In genomic region chr3:64867204-64867603, GRCh38 we compare ENCODE assay signal across 16 cellular contexts.
A peak's percentile ranks its signal among the peaks of the same experiment; 100 is the strongest.
DNase-seq lines count a peak whose midpoint lies in the region; ATAC-seq and TF ChIP-seq lines count a peak whose summit lies in the region.
"Had no signal": no experiment of that assay in that cellular context is flagged by ENCODE, and none has a peak within 500 bp of the region (broad histone marks: within the 10 kb centered on the region; RNA-seq: fewer than 3 reads in every experiment).

No MANE protein-coding gene starts in this region.

- H3K4me3 Mint-ChIP-seq in nephron progenitor cell = peak overlapping the region; percentile 2
- H3K4me3 Mint-ChIP-seq: CD14-positive monocyte; CD8-positive, alpha-beta memory T cell; GM23338; H9 had no signal

- H4K20me1 ChIP-seq in hepatocyte (ENCODE audit: insufficient read depth, poor library complexity, severe bottlenecking) = no peaks in the 10 kb centered on the region

- no peaks in the 10 kb centered on the region for H3K9me2 ChIP-seq in hepatocyte (replicated peaks; ENCODE audit: insufficient read depth)

- H3K4me1 Mint-ChIP-seq in nephron progenitor cell = peaks cover 61% of the 10 kb centered on the region
- H3K4me1 Mint-ChIP-seq: CD14-positive monocyte; CD8-positive, alpha-beta memory T cell had no signal

- no peaks in the 10 kb centered on the region for H3K27me3 ChIP-seq in hepatocyte
- no peaks in the 10 kb centered on the region for H3K27me3 ChIP-seq in uterus
- no peaks in the 10 kb centered on the region for H3K27me3 ChIP-seq in sigmoid colon
- H3K27me3 ChIP-seq in suprapubic skin = no peaks in the 10 kb centered on the region

- no peaks in the 10 kb centered on the region for H3K27me3 Mint-ChIP-seq in nephron progenitor cell (ENCODE audit: low read depth, poor library complexity)
- H3K27me3 Mint-ChIP-seq: CD8-positive, alpha-beta memory T cell had no signal

- H3K36me3 Mint-ChIP-seq in nephron progenitor cell (ENCODE audit: low read depth) = peaks cover 25% of the 10 kb centered on the region
- H3K36me3 Mint-ChIP-seq: CD14-positive monocyte; CD8-positive, alpha-beta memory T cell had no signal

- H3K4me1 ChIP-seq in hepatocyte (ENCODE audit: insufficient read depth) = peaks cover 8% of the 10 kb centered on the region
- peaks cover 6 to 13% of the 10 kb centered on the region in 2 donors for H3K4me1 ChIP-seq in uterus
- peaks cover 0 to 20% (median 15%) of the 10 kb centered on the region in 4 donors for H3K4me1 ChIP-seq in sigmoid colon
- H3K4me1 ChIP-seq in suprapubic skin = peaks cover 3% of the 10 kb centered on the region
- H3K4me1 ChIP-seq: Caco-2 had no signal

- peaks cover 29% of the 10 kb centered on the region for H3K9me3 Mint-ChIP-seq in nephron progenitor cell
- H3K9me3 Mint-ChIP-seq: GM23338 had no signal

- H2AFZ ChIP-seq in hepatocyte = no peak overlapping the region
- H2AFZ ChIP-seq: GM23338 had no signal

- intact Hi-C loops in Right ventricle myocardium superior (cut with DNase I) = no loop called here
- intact Hi-C loops in left cardiac atrium (cut with DNase I) = no loop called here
- intact Hi-C loops in uterus (cut with DNase I; ENCODE audit: low total_unique reads) = no loop called here
- intact Hi-C loops in sigmoid colon (cut with DNase I) = no loop called here

- peak overlapping the region; percentile 60 for H3K27ac Mint-ChIP-seq in nephron progenitor cell
- H3K27ac Mint-ChIP-seq: CD14-positive monocyte; CD8-positive, alpha-beta memory T cell; GM23338; H9 had no signal

- H3K9me3 ChIP-seq in hepatocyte (ENCODE audit: low read depth) = no peaks in the 10 kb centered on the region
- no peaks in the 10 kb centered on the region for H3K9me3 ChIP-seq in uterus
- H3K9me3 ChIP-seq in sigmoid colon = no peaks in the 10 kb centered on the region
- H3K9me3 ChIP-seq in suprapubic skin = no peaks in the 10 kb centered on the region
- H3K9me3 ChIP-seq: Caco-2 had no signal

- H3K4me2 ChIP-seq in hepatocyte = no peak overlapping the region
- H3K4me2 ChIP-seq: GM23338 had no signal

- no peaks in the 10 kb centered on the region for H3K79me2 ChIP-seq in hepatocyte

- peak; percentile 36 for ATAC-seq in Right ventricle myocardium superior (ENCODE audit: poor library complexity)
- ATAC-seq in left cardiac atrium = no peak
- ATAC-seq: GM23338 had no signal

- peak overlapping the region; percentile 36 for H3K27ac ChIP-seq in hepatocyte
- peak overlapping the region; percentile 7 to 60 for H3K27ac ChIP-seq in uterus
- H3K27ac ChIP-seq in sigmoid colon = no peak overlapping the region
- H3K27ac ChIP-seq in suprapubic skin = no peak overlapping the region
- H3K27ac ChIP-seq: 22Rv1 had no signal

- TF ChIP-seq CTCF in hepatocyte (IDR thresholded peaks at IDR 0.05; ENCODE audit: poor library complexity) (no peak), nephron progenitor cell (IDR thresholded peaks at IDR 0.05) (no peak), uterus (IDR thresholded peaks at IDR 0.05) (no peak), sigmoid colon (IDR thresholded peaks at IDR 0.05) (no peak), suprapubic skin (IDR thresholded peaks at IDR 0.05) (no peak)

- no peak for TF ChIP-seq EP300 in sigmoid colon (IDR thresholded peaks at IDR 0.05)
- no peak for TF ChIP-seq EP300 in suprapubic skin (IDR thresholded peaks at IDR 0.05)

- H3K36me3 ChIP-seq in hepatocyte (replicated peaks; ENCODE audit: insufficient read depth, low read depth) (no peaks in the 10 kb centered on the region), uterus (no peaks in the 10 kb centered on the region), sigmoid colon (peaks cover 0 to 28% (median 0%) of the 10 kb centered on the region in 4 donors), suprapubic skin (no peaks in the 10 kb centered on the region)

- no peak overlapping the region for H3K4me3 ChIP-seq in hepatocyte
- H3K4me3 ChIP-seq in uterus = no peak overlapping the region
- H3K4me3 ChIP-seq in sigmoid colon = no peak overlapping the region
- H3K4me3 ChIP-seq in suprapubic skin = no peak overlapping the region
- H3K4me3 ChIP-seq: GM23338 had no signal

- DNase-seq in Right ventricle myocardium superior = no peak
- DNase-seq in left cardiac atrium = no peak
- peak; percentile 22 for DNase-seq in hepatocyte (ENCODE audit: low spot score)
- DNase-seq in nephron progenitor cell = peak; percentile 16
- DNase-seq in uterus = no peak
- no peak for DNase-seq in sigmoid colon
- DNase-seq in SIG-M5 treated with dmso at 0.1 percent for 504 hours (lab: John Stamatoyannopoulos, UW; ENCODE audit: unreplicated experiment) = no peak
- no peak for DNase-seq in suprapubic skin (ENCODE audit: low spot score in 2 of 2)
- DNase-seq: Caco-2; CD8-positive, alpha-beta memory T cell; DMS53; H9; IMR-90 had no signal

- TF ChIP-seq POLR2A in uterus (IDR thresholded peaks at IDR 0.05) = no peak
- no peak for TF ChIP-seq POLR2A in sigmoid colon (IDR thresholded peaks at IDR 0.05)
- no peak for TF ChIP-seq POLR2A in suprapubic skin (IDR thresholded peaks at IDR 0.05)

- WGBS in hepatocyte (ENCODE audit: low lambda C conversion rate, missing lambda C conversion rate) = 74% methylated on average over 2 of the region's 2 CpGs
- WGBS in sigmoid colon, 2 donors = 17 to 53% methylated on average over 2 of the region's 2 CpGs
- WGBS in suprapubic skin = 59% methylated on average over 2 of the region's 2 CpGs

Comparison
In these comparisons a context has a peak if more than half of its experiments do, and no peak if none do; other contexts are left out.
1. DNase-seq: peak in hepatocyte (single experiment) and nephron progenitor cell (single experiment); none in Right ventricle myocardium superior (single experiment), left cardiac atrium (single experiment), uterus (0 of 2), sigmoid colon (single experiment), SIG-M5 treated with dmso at 0.1 percent for 504 hours (single experiment) and suprapubic skin (0 of 2).
2. H3K27ac ChIP-seq: peak in hepatocyte (single experiment) and uterus (2 of 2); none in sigmoid colon (0 of 4) and suprapubic skin (single experiment).